In genomic region chr10:123100030-123100762, GRCh38 we compare ENCODE assay signal across 1 cellular context.
TF ChIP-seq lines count a peak whose summit lies in the region.

No MANE protein-coding gene starts in this region.

TF ChIP-seq in IMR-90, 13 proteins besides CTCF, POLR2A, EP300 and RAD21 (continued from another document):
- no peak for TF ChIP-seq ELK1 (IDR thresholded peaks at IDR 0.05; ENCODE audit: borderline replicate concordance, low read depth, low read length)
- TF ChIP-seq BHLHE40 (IDR thresholded peaks at IDR 0.05; ENCODE audit: low read depth, low read length): no peak
- TF ChIP-seq FOS (IDR thresholded peaks at IDR 0.05; ENCODE audit: low read depth, low read length): no peak
